In genomic region chr15:55738715-55739114, GRCh38 we compare ENCODE assay signal across 19 cellular contexts. TPM values are rescaled to one million over a fixed set of nuclear protein-coding genes. Genes with fewer than 3 reads are reported as not detected.
"Had no signal": no experiment of that assay in that cellular context is flagged by ENCODE, and none has a peak within 500 bp of the region (broad histone marks: within the 10 kb centered on the region; RNA-seq: fewer than 3 reads in every experiment).

No MANE protein-coding gene starts in this region.

- DNase-seq: activated CD4-positive, alpha-beta T cell treated with anti-CD3 and anti-CD28 coated beads for 1 hour; activated CD4-positive, alpha-beta T cell treated with anti-CD3 and anti-CD28 coated beads, Interleukin-2, amount 50 U/mL, for 4 hours; activated naive CD4-positive, alpha-beta T cell; activated naive CD8-positive, alpha-beta T cell treated with anti-CD3 and anti-CD28 coated beads, Interleukin-2, amount 10 ng/mL, durations not matched to agents 7 days and 5 days; activated T-cell treated with anti-CD3 and anti-CD28 coated beads for 4 hours; anterior cingulate cortex; brain microvascular endothelial cell; cerebellar nuclear complex; effector memory CD4-positive, alpha-beta T cell; head of caudate nucleus; left cardiac atrium; naive thymus-derived CD8-positive, alpha-beta T cell; stimulated activated CD4-positive, alpha-beta T cell treated with anti-CD3 and anti-CD28 coated beads, Interleukin-12 subunit alpha, Interleukin-12 subunit beta, amount 100 ng/mL, for 4 hours; stimulated activated CD4-positive, alpha-beta T cell treated with anti-CD3 and anti-CD28 coated beads, Interleukin-2, amount 100 ng/mL, for 24 hours; stimulated activated naive B cell treated with anti-CD40 and anti-IgM and Interleukin-4, amounts not matched to agents 10 μg/mL and 1 μg/mL and 100 μg/mL, for 72 hours; T-helper 1 cell; transverse colon had no signal

- H3K9me3 ChIP-seq: transverse colon had no signal

- H3K36me3 ChIP-seq: brain microvascular endothelial cell, transverse colon had no signal

- H3K27ac ChIP-seq: brain microvascular endothelial cell, epithelial cell of prostate, transverse colon had no signal

- H3K4me3 ChIP-seq: transverse colon had no signal

- ATAC-seq: left cardiac atrium; naive thymus-derived CD8-positive, alpha-beta T cell; stimulated activated naive B cell treated with anti-CD40 and anti-IgM and Interleukin-4, amounts not matched to agents 10 μg/mL and 1 μg/mL and 100 μg/mL, for 72 hours had no signal

- H3K27me3 ChIP-seq: brain microvascular endothelial cell had no signal

- FAIRE-seq: frontal cortex had no signal

RNA-seq across cellular contexts. Expression of gene PRTG, which starts 4.2 kb away (rescaled TPM):
- total RNA-seq: activated naive CD8-positive, alpha-beta T cell treated with anti-CD3 and anti-CD28 coated beads, Interleukin-2, amount 10 ng/mL, durations not matched to agents 7 days and 5 days; naive thymus-derived CD8-positive, alpha-beta T cell had no signal
- polyA plus RNA-seq: naive thymus-derived CD8-positive, alpha-beta T cell had no signal
